Comparison of ENCODE assay signal across 9 cellular contexts in genomic region chr3:123143669-123144411, GRCh38. TPM values are rescaled to one million over a fixed set of nuclear protein-coding genes. Genes with fewer than 3 reads are reported as not detected.
A peak's percentile ranks its signal among the peaks of the same experiment; 100 is the strongest.
DNase-seq lines count a peak whose midpoint lies in the region; ATAC-seq and TF ChIP-seq lines count a peak whose summit lies in the region.
"Had no signal": no experiment of that assay in that cellular context is flagged by ENCODE, and none has a peak within 500 bp of the region (broad histone marks: within the 10 kb centered on the region; RNA-seq: fewer than 3 reads in every experiment).

No MANE protein-coding gene starts in this region.

- intact Hi-C loops in head of caudate nucleus (cut with DNase I), result no loop called here
- intact Hi-C loops in sciatic nerve (cut with DNase I), result no loop called here

- POLR2A ChIA-PET in HEK293T (lab: Yijun Ruan, JAX), result no interaction called here

- DNase-seq in HEK293T (ENCODE audit: extremely low spot score), result peak; percentile 32
- peak; percentile 69 for DNase-seq in NCI-H69 (lab: John Stamatoyannopoulos, UW)
- DNase-seq in head of caudate nucleus, result peak; percentile 23 to 91 (median 70)
- DNase-seq in sciatic nerve (ENCODE audit: low spot score), result peak; percentile 61
- no peak for DNase-seq in retina
- DNase-seq: hippocampal formation, Kasumi-1 had no signal

- ATAC-seq in sciatic nerve (peak; percentile 87), GM21786 (IDR thresholded peaks at IDR 0.05; ENCODE audit: unreplicated experiment) (no peak), HG03439 (IDR thresholded peaks at IDR 0.05; ENCODE audit: unreplicated experiment) (no peak)

- CTCF ChIA-PET in HEK293T (lab: Yijun Ruan, JAX), result no interaction called here

TF ChIP-seq in HEK293T, 16 proteins besides CTCF, POLR2A, EP300 and RAD21:
- no peak for TF ChIP-seq ARNT (IDR thresholded peaks at IDR 0.05)
- peak; percentile 42; the same call in 1 of the 2 replicates for TF ChIP-seq PKNOX1 (IDR thresholded peaks at IDR 0.05)

RNA-seq across cellular contexts. Expression of gene SEC22A, which starts 57.9 kb away (rescaled TPM):
- 16.2 TPM for total RNA-seq in sciatic nerve
